In genomic region chr10:104231784-104232612, GRCh38 we compare ENCODE assay signal across 8 cellular contexts. TPM values are rescaled to one million over a fixed set of nuclear protein-coding genes. Genes with fewer than 3 reads are reported as not detected.
A peak's percentile ranks its signal among the peaks of the same experiment; 100 is the strongest.
DNase-seq lines count a peak whose midpoint lies in the region; ATAC-seq, FAIRE-seq and TF ChIP-seq lines count a peak whose summit lies in the region.

Gene CFAP43, minus strand, starts transcription at chr10:104232364. Its CDS starts 118 bp downstream, at chr10:104232246.

- peak within 1 kb of the TSS; percentile 90 for H3K4me3 Mint-ChIP-seq in T-helper 2 cell treated with Interferon-gamma antibody and Interleukin-4, amounts not matched to agents 5 μg/mL and 100 μg/mL, for 36 hours

- H3K27ac Mint-ChIP-seq in T-helper 2 cell treated with Interferon-gamma antibody and Interleukin-4, amounts not matched to agents 5 μg/mL and 100 μg/mL, for 36 hours, result peak within 1 kb of the TSS; percentile 67

- no peak for TF ChIP-seq CTCF in ascending aorta (IDR thresholded peaks at IDR 0.05)
- peak in 2 of 6 experiments; percentile 36 to 38 for TF ChIP-seq CTCF in upper lobe of left lung (IDR thresholded peaks at IDR 0.05)

- peaks cover 32% of the 10 kb centered on the region for H3K27me3 Mint-ChIP-seq in T-helper 2 cell treated with Interferon-gamma antibody and Interleukin-4, amounts not matched to agents 5 μg/mL and 100 μg/mL, for 36 hours (ENCODE audit: low read depth)

- H3K27ac ChIP-seq in ascending aorta (no peak within 1 kb of the TSS), upper lobe of left lung (peak within 1 kb of the TSS; percentile 9 to 72 (median 44))

- H3K36me3 Mint-ChIP-seq in T-helper 2 cell treated with Interferon-gamma antibody and Interleukin-4, amounts not matched to agents 5 μg/mL and 100 μg/mL, for 36 hours (ENCODE audit: low read depth), result no peaks in the 10 kb centered on the region

- H3K4me1 ChIP-seq in ascending aorta (peaks cover 0 to 7% of the 10 kb centered on the region in 2 donors), upper lobe of left lung (peaks cover 6 to 14% (median 11%) of the 10 kb centered on the region in 4 donors)

- no peak for TF ChIP-seq POLR2A in GM12891 (IDR thresholded peaks at IDR 0.05; ENCODE audit: low read depth, low read length)
- peak in 2 of 4 donors; percentile 58 to 63 for TF ChIP-seq POLR2A in upper lobe of left lung (IDR thresholded peaks at IDR 0.05)

- intact Hi-C loops in ascending aorta (cut with DNase I) (loop anchor here (1.0 to 2.0 kb wide), 4 partner anchors 23 to 121 kb away; partner anchors contain the start of genes CFAP58 and GSTO2), left ventricle myocardium superior (cut with micrococcal nuclease) (loop anchor here (10.0 kb wide), 1 partner anchor 107 kb away; the partner anchor contains the start of gene SFR1), posterior vena cava (cut with DNase I) (no loop called here)

- no peak for TF ChIP-seq EP300 in upper lobe of left lung (IDR thresholded peaks at IDR 0.05)

- DNase-seq in GM12891 (ENCODE audit: insufficient read length, low spot score) (peak; percentile 98), NCI-H146 treated with DMSO at 0.1 percent for 48 hours (lab: John Stamatoyannopoulos, UW; ENCODE audit: unreplicated experiment) (peak; percentile 91), ascending aorta (ENCODE audit: low spot score in 2 of 2) (peak; percentile 92 to 99), left ventricle myocardium superior (peak; percentile 99), posterior vena cava (ENCODE audit: low spot score) (peak; percentile 99), upper lobe of left lung (peak; percentile 98 to 99)
- DNase-seq in T-helper 2 cell treated with Interferon-gamma antibody and Interleukin-4, amounts not matched to agents 5 μg/mL and 100 μg/mL, for 36 hours (ENCODE audit: low spot score), result peak; percentile 98

- H3K4me3 ChIP-seq in ascending aorta, result peak within 1 kb of the TSS; percentile 71 to 88
- peak within 1 kb of the TSS; percentile 61 to 92 (median 80) for H3K4me3 ChIP-seq in upper lobe of left lung

- H3K9me3 Mint-ChIP-seq in T-helper 2 cell treated with Interferon-gamma antibody and Interleukin-4, amounts not matched to agents 5 μg/mL and 100 μg/mL, for 36 hours, result peaks cover 16% of the 10 kb centered on the region

- peaks cover 7% of the 10 kb centered on the region for H3K4me1 Mint-ChIP-seq in T-helper 2 cell treated with Interferon-gamma antibody and Interleukin-4, amounts not matched to agents 5 μg/mL and 100 μg/mL, for 36 hours (ENCODE audit: low read depth)

- no peaks in the 10 kb centered on the region for H3K9me3 ChIP-seq in ascending aorta
- H3K9me3 ChIP-seq in upper lobe of left lung, result peaks cover 0 to 9% (median 0%) of the 10 kb centered on the region in 4 donors

- 0 to 1% methylated on average over 33 to 58 of the region's 60 CpGs for WGBS in upper lobe of left lung, 2 donors

- peak; percentile 100 for FAIRE-seq in GM12891 (lab: Jason Lieb, UNC)

- H3K27me3 ChIP-seq in ascending aorta, result no peaks in the 10 kb centered on the region
- no peaks in the 10 kb centered on the region for H3K27me3 ChIP-seq in upper lobe of left lung

- ATAC-seq in HG02870 (IDR thresholded peaks at IDR 0.05; ENCODE audit: unreplicated experiment) (peak; percentile 100), left ventricle myocardium superior (peak; percentile 100), upper lobe of left lung (ENCODE audit: low FRiP score in 2 of 2) (peak; percentile 100)

- H3K36me3 ChIP-seq in ascending aorta, result no peaks in the 10 kb centered on the region
- no peaks in the 10 kb centered on the region for H3K36me3 ChIP-seq in upper lobe of left lung

TF ChIP-seq in GM12891, 5 proteins besides CTCF, POLR2A, EP300 and RAD21:
- no peak for TF ChIP-seq SPI1 (IDR thresholded peaks at IDR 0.05; ENCODE audit: low read depth, low read length)
- no peak for TF ChIP-seq PAX5 (IDR thresholded peaks at IDR 0.05; ENCODE audit: insufficient read depth, low read length, severe bottlenecking)
- TF ChIP-seq TAF1 (IDR thresholded peaks at IDR 0.05; ENCODE audit: low read depth, low read length), result no peak
- no peak for TF ChIP-seq POU2F2 (IDR thresholded peaks at IDR 0.05; ENCODE audit: low read depth, low read length)
- no peak for TF ChIP-seq POLR2AphosphoS5 (IDR thresholded peaks at IDR 0.05; ENCODE audit: low read depth, low read length)

RNA-seq across cellular contexts. Expression of gene CFAP43, which starts in this region (rescaled TPM):
- polyA plus RNA-seq in GM12891 (2012; ENCODE audit: low read depth, missing spikeins), result 0.05 TPM
- total RNA-seq in ascending aorta (0.96 TPM), left ventricle myocardium superior (not detected), posterior vena cava (under 1 TPM; 0.24 to 0.28 TPM), upper lobe of left lung (100 to 1,000 TPM in 1 of 6 donors, 10 to 100 TPM in 2, 1 to 10 TPM in 2, under 1 TPM in 1; 0.69 to 121 (median 10.0) TPM)

Comparison
In these comparisons a context has a peak if more than half of its experiments do, and no peak if none do; other contexts are left out.
1. Peak in DNase-seq and H3K4me3 ChIP-seq in ascending aorta; RNA of the gene not detected or under 1 TPM.
2. Peak in DNase-seq and ATAC-seq in left ventricle myocardium superior; RNA of the gene not detected or under 1 TPM.
3. Peak in DNase-seq in posterior vena cava; RNA of the gene not detected or under 1 TPM.
4. H3K27ac ChIP-seq: peak in upper lobe of left lung (4 of 4); none in ascending aorta (0 of 2).
5. intact Hi-C loops: an anchor here in ascending aorta (1.0 to 2.0 kb wide) and left ventricle myocardium superior (10.0 kb wide); none called in posterior vena cava.
6. Peak in every context shown above with its lines, with median percentiles within 50 percentile points of each other: DNase-seq and ATAC-seq.